1 cellular context compared by ENCODE assay signal in genomic region chr1:200405273-200405672, GRCh38.
TF ChIP-seq lines count a peak whose summit lies in the region.

No MANE protein-coding gene starts in this region.

TF ChIP-seq in GM23338, 12 proteins besides CTCF, POLR2A, EP300 and RAD21 (continued from another document):
- TF ChIP-seq, protein P1, sequence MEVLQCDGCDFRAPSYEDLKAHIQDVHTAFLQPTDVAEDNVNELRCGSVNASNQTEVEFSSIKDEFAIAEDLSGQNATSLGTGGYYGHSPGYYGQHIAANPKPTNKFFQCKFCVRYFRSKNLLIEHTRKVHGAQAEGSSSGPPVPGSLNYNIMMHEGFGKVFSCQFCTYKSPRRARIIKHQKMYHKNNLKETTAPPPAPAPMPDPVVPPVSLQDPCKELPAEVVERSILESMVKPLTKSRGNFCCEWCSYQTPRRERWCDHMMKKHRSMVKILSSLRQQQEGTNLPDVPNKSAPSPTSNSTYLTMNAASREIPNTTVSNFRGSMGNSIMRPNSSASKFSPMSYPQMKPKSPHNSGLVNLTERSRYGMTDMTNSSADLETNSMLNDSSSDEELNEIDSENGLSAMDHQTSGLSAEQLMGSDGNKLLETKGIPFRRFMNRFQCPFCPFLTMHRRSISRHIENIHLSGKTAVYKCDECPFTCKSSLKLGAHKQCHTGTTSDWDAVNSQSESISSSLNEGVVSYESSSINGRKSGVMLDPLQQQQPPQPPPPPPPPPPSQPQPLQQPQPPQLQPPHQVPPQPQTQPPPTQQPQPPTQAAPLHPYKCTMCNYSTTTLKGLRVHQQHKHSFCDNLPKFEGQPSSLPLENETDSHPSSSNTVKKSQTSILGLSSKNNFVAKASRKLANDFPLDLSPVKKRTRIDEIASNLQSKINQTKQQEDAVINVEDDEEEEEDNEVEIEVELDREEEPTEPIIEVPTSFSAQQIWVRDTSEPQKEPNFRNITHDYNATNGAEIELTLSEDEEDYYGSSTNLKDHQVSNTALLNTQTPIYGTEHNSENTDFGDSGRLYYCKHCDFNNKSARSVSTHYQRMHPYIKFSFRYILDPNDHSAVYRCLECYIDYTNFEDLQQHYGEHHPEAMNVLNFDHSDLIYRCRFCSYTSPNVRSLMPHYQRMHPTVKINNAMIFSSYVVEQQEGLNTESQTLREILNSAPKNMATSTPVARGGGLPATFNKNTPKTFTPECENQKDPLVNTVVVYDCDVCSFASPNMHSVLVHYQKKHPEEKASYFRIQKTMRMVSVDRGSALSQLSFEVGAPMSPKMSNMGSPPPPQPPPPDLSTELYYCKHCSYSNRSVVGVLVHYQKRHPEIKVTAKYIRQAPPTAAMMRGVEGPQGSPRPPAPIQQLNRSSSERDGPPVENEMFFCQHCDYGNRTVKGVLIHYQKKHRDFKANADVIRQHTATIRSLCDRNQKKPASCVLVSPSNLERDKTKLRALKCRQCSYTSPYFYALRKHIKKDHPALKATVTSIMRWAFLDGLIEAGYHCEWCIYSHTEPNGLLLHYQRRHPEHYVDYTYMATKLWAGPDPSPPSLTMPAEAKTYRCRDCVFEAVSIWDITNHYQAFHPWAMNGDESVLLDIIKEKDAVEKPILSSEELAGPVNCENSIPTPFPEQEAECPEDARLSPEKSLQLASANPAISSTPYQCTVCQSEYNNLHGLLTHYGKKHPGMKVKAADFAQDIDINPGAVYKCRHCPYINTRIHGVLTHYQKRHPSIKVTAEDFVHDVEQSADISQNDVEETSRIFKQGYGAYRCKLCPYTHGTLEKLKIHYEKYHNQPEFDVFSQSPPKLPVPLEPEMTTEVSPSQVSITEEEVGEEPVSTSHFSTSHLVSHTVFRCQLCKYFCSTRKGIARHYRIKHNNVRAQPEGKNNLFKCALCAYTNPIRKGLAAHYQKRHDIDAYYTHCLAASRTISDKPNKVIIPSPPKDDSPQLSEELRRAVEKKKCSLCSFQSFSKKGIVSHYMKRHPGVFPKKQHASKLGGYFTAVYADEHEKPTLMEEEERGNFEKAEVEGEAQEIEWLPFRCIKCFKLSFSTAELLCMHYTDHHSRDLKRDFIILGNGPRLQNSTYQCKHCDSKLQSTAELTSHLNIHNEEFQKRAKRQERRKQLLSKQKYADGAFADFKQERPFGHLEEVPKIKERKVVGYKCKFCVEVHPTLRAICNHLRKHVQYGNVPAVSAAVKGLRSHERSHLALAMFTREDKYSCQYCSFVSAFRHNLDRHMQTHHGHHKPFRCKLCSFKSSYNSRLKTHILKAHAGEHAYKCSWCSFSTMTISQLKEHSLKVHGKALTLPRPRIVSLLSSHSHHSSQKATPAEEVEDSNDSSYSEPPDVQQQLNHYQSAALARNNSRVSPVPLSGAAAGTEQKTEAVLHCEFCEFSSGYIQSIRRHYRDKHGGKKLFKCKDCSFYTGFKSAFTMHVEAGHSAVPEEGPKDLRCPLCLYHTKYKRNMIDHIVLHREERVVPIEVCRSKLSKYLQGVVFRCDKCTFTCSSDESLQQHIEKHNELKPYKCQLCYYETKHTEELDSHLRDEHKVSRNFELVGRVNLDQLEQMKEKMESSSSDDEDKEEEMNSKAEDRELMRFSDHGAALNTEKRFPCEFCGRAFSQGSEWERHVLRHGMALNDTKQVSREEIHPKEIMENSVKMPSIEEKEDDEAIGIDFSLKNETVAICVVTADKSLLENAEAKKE (CRISPR knock-in tag; IDR thresholded peaks at IDR 0.05) = no peak
- no peak for TF ChIP-seq CREB1 (CRISPR knock-in tag; IDR thresholded peaks at IDR 0.05; ENCODE audit: low read depth)
- TF ChIP-seq STAT1 (IDR thresholded peaks at IDR 0.05; ENCODE audit: unreplicated experiment) = no peak
- no peak for TF ChIP-seq JUNB (IDR thresholded peaks at IDR 0.05; ENCODE audit: unreplicated experiment)
- TF ChIP-seq EZH2 (IDR thresholded peaks at IDR 0.05; ENCODE audit: low read depth, unreplicated experiment) = no peak
- no peak for TF ChIP-seq NANOG (IDR thresholded peaks at IDR 0.05; ENCODE audit: borderline replicate concordance)
- no peak for TF ChIP-seq ZNF114 (CRISPR knock-in tag; IDR thresholded peaks at IDR 0.05)
